ENCODE assay signal across 25 cellular contexts in the genomic region with DNA sequence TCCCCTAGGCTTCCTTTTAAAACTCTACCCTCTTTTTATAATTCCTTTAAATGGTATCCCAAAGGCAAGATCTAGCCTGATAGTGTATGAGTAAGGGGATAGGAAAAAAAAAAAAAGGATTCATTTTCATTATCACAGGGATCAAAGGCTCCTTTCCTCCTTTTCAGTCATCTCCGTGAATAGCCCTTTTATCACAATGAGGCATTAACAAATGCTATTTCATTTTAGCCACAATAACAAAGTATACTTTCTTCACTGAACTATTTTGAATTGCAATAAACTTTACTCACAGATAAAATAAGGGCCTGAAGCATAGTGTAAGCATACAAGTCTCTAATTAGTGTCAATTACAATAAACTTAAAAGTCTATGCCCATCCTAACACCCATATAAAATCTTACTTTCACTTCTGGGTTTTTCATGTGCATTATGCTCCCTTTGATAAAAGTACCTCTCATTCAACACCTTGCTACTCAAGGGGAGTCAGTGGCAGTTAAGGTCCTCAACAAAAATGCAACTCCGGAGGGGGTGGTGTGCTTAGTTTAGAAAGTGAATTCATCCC. TPM values are rescaled to one million over a fixed set of nuclear protein-coding genes. Genes with fewer than 3 reads are reported as not detected.
"Had no signal": no experiment of that assay in that cellular context is flagged by ENCODE, and none has a peak within 500 bp of the region (broad histone marks: within the 10 kb centered on the region; RNA-seq: fewer than 3 reads in every experiment).

No MANE protein-coding gene starts in this region.

- DNase-seq: activated CD4-positive, alpha-beta T cell treated with anti-CD3 and anti-CD28 coated beads for 36 hours; activated CD4-positive, CD25-positive, alpha-beta regulatory T cell; activated CD8-positive, alpha-beta memory T cell treated with anti-CD3 and anti-CD28 coated beads, Interleukin-2, amount 10 ng/mL, durations not matched to agents 7 days and 5 days; activated CD8-positive, alpha-beta T cell treated with anti-CD3 and anti-CD28 coated beads, Interleukin-2, amount 10 ng/mL, durations not matched to agents 7 days and 5 days; activated naive CD8-positive, alpha-beta T cell treated with anti-CD3 and anti-CD28 coated beads, Interleukin-2, amount 50 U/mL, for 24 hours; activated T-cell treated with anti-CD3 and anti-CD28 coated beads, Interleukin-2, amount 50 U/mL, for 48 hours; gastrocnemius medialis; glutamatergic neuron; left cardiac atrium; mammary epithelial cell; naive thymus-derived CD4-positive, alpha-beta T cell; nucleus accumbens; spleen; stimulated activated CD4-positive, alpha-beta T cell treated with anti-CD3 and anti-CD28 coated beads, Interleukin-2, amount 100 ng/mL, for 48 hours; trophoblast cell had no signal

- H3K27ac ChIP-seq: epithelial cell of prostate, gastrocnemius medialis, hepatocyte, parathyroid adenoma, spleen, thoracic aorta, vagina had no signal

- H3K9me3 ChIP-seq: gastrocnemius medialis, spleen, thoracic aorta, vagina had no signal

- H3K4me2 ChIP-seq: hepatocyte had no signal

- FAIRE-seq: bronchial epithelial cell, keratinocyte had no signal

- ATAC-seq: activated CD4-positive, alpha-beta T cell treated with anti-CD3 and anti-CD28 coated beads for 36 hours; activated CD8-positive, alpha-beta memory T cell treated with anti-CD3 and anti-CD28 coated beads, Interleukin-2, amount 10 ng/mL, durations not matched to agents 7 days and 5 days; activated CD8-positive, alpha-beta T cell treated with anti-CD3 and anti-CD28 coated beads, Interleukin-2, amount 10 ng/mL, durations not matched to agents 7 days and 5 days; activated naive CD8-positive, alpha-beta T cell treated with anti-CD3 and anti-CD28 coated beads, Interleukin-2, amount 50 U/mL, for 24 hours; gastrocnemius medialis; left cardiac atrium; naive thymus-derived CD4-positive, alpha-beta T cell; right cardiac atrium had no signal

- H3K9ac ChIP-seq: parathyroid adenoma had no signal

- H3K27me3 ChIP-seq: gastrocnemius medialis, hepatocyte, spleen, vagina had no signal

- H2AFZ ChIP-seq: hepatocyte, parathyroid adenoma had no signal

- H3K4me3 ChIP-seq: gastrocnemius medialis, hepatocyte, spleen, thoracic aorta, vagina had no signal

RNA-seq across cellular contexts. Expression of a gene that starts 13.5 kb away (rescaled TPM):
- total RNA-seq: pulmonary artery endothelial cell had no signal
- polyA plus RNA-seq: naive thymus-derived CD4-positive, alpha-beta T cell had no signal

RNA-seq across cellular contexts. Expression of a gene that starts 22.6 kb away (rescaled TPM):
- total RNA-seq: activated T-helper 2 cell treated with anti-CD3 and anti-CD28 coated beads, Interferon-gamma antibody, Interleukin-2, Interleukin-4, amounts not matched to agents 10 μg/mL and 5 μg/mL and 100 μg/mL, durations not matched to agents 14 hours and 24 hours and 36 hours had no signal
- polyA plus RNA-seq: hepatocyte; naive thymus-derived CD4-positive, alpha-beta T cell had no signal
